8 cellular contexts compared by ENCODE assay signal in the genomic region with DNA sequence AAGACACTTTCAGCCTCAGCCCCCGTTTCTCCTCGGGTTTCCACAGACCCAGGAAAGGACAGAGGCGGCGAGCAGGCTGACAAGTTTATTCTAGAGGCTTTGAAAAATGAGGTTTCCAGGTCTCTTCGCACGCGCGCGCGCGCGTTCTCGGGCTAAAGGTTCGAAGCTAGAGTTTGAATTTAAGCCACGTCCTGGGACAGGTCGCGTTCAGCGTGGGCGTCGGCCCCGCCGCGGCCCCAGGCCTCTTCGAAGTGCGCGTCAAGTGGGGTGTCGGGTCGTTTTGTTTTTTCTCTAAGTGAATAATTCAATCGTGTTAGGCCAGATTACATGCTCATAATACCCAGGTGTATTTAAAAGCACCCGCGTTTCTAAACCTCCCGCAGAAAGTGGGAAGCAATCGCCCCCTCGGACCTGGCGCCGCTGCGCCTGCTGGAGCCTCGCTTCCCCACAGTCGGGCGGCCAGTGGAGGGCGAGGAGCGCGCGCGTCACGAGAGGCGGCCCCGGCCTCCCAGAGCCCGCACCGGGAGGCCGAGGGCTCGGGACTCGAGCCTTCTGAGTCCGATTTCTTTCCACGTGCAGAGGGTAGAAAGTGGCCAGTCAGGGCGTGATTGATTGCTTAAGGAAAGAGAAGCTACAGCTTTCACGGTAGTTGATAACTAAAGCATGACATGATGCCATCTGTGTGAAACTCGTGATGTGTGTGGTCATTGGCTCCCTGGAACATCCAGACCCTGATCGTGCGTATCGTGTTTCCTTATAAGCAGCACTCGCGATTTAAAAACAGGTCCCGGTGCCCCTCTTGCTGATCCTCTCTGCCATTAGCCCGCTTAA. TPM values are rescaled to one million over a fixed set of nuclear protein-coding genes. Genes with fewer than 3 reads are reported as not detected.
DNase-seq lines count a peak whose midpoint lies in the region; ATAC-seq and TF ChIP-seq lines count a peak whose summit lies in the region.

No MANE protein-coding gene starts in this region.

- ATAC-seq in HG03378 (IDR thresholded peaks at IDR 0.05; ENCODE audit: unreplicated experiment) = no peak

- H3K79me2 ChIP-seq in neural progenitor cell (ENCODE audit: low read depth) = peaks cover 47% of the 10 kb centered on the region

- no peaks in the 10 kb centered on the region for H3K4me1 ChIP-seq in NT2/D1 (ENCODE audit: insufficient read depth, insufficient read length)
- H3K4me1 ChIP-seq in neural progenitor cell = peaks cover 95% of the 10 kb centered on the region

- no peak for TF ChIP-seq CTCF in AG04449 (IDR thresholded peaks at IDR 0.05; ENCODE audit: insufficient read depth, low read length, missing control alignments)
- TF ChIP-seq CTCF in fibroblast of the aortic adventitia (IDR thresholded peaks at IDR 0.05; ENCODE audit: insufficient read depth, low read length) = no peak
- no peak for TF ChIP-seq CTCF in neural progenitor cell (IDR thresholded peaks at IDR 0.05)

- POLR2A ChIA-PET in AG04449 (lab: Yijun Ruan, JAX) = no interaction called here

- DNase-seq in AG04449 (ENCODE audit: low read depth, low spot score) (no peak), NT2/D1 (ENCODE audit: low read depth, low spot score) (no peak), fibroblast of the aortic adventitia (ENCODE audit: low read depth) (peak; percentile 23), neural progenitor cell (ENCODE audit: low spot score) (peak; percentile 63), HPDE6-E6E7 (ENCODE audit: extremely low spot score) (no peak), NCI-H146 (lab: John Stamatoyannopoulos, UW) (no peak), DMS79 (lab: John Stamatoyannopoulos, UW) (no peak)

- H3K36me3 ChIP-seq in NT2/D1 (ENCODE audit: insufficient read depth, insufficient read length, low read length) (no peaks in the 10 kb centered on the region), neural progenitor cell (no peaks in the 10 kb centered on the region)

- H3K4me2 ChIP-seq in neural progenitor cell = peak overlapping the region; percentile 74

- peaks cover 72% of the 10 kb centered on the region for H3F3A ChIP-seq in neural progenitor cell (ENCODE audit: low read depth)

- peaks cover 12% of the 10 kb centered on the region for H3K36me3 Mint-ChIP-seq in neural progenitor cell

- peaks cover 9% of the 10 kb centered on the region for H3K9me3 Mint-ChIP-seq in neural progenitor cell

- peaks cover 44% of the 10 kb centered on the region for H3K4me1 Mint-ChIP-seq in neural progenitor cell

- CTCF ChIA-PET in AG04449 (lab: Yijun Ruan, JAX) = no interaction called here

- peak overlapping the region; percentile 69 for H3K9ac ChIP-seq in NT2/D1 (ENCODE audit: insufficient read length, low read depth)
- no peak overlapping the region for H3K9ac ChIP-seq in neural progenitor cell

- no peak overlapping the region for H3K27ac ChIP-seq in neural progenitor cell

- no peak overlapping the region for H3K27ac Mint-ChIP-seq in neural progenitor cell

- peak overlapping the region; percentile 3; the same call in 1 of the 2 replicates for H3K4me3 ChIP-seq in AG04449 (ENCODE audit: low read depth, low read length)
- peak overlapping the region; percentile 51 for H3K4me3 ChIP-seq in NT2/D1 (ENCODE audit: insufficient read length, low read depth)
- peak overlapping the region; percentile 51 for H3K4me3 ChIP-seq in fibroblast of the aortic adventitia (ENCODE audit: low read depth, low read length)
- peak overlapping the region; percentile 24 for H3K4me3 ChIP-seq in neural progenitor cell

- peak overlapping the region; percentile 70 for H2AFZ ChIP-seq in neural progenitor cell (replicated peaks)

- H4K20me1 ChIP-seq in neural progenitor cell (ENCODE audit: low read depth) = no peaks in the 10 kb centered on the region

- H3K4me3 Mint-ChIP-seq in neural progenitor cell = peak overlapping the region; percentile 61

- H3K9me3 ChIP-seq in NT2/D1 (ENCODE audit: insufficient read depth, low read length) = peaks cover 8% of the 10 kb centered on the region; the same call in 1 of the 2 replicates
- H3K9me3 ChIP-seq in neural progenitor cell (ENCODE audit: low read depth) = no peaks in the 10 kb centered on the region

- peaks cover 7% of the 10 kb centered on the region for H3K27me3 Mint-ChIP-seq in neural progenitor cell (ENCODE audit: insufficient read depth, low read depth)

- H3K27me3 ChIP-seq in NT2/D1 (ENCODE audit: insufficient read depth, insufficient read length) = peaks cover 21% of the 10 kb centered on the region
- no peaks in the 10 kb centered on the region for H3K27me3 ChIP-seq in neural progenitor cell

RNA-seq across cellular contexts. Expression of gene SOX2, which starts 15.8 kb away (rescaled TPM):
- total RNA-seq in fibroblast of the aortic adventitia (ENCODE audit: low replicate concordance) = not detected in 2 replicates
- 584 and 605 TPM in 2 replicates for total RNA-seq in neural progenitor cell (ENCODE audit: low replicate concordance)

Comparison
In these comparisons a context has a peak if more than half of its experiments do, and no peak if none do; other contexts are left out.
1. DNase-seq: peak in fibroblast of the aortic adventitia (single experiment) and neural progenitor cell (single experiment); none in AG04449 (single experiment), NT2/D1 (single experiment), HPDE6-E6E7 (single experiment), NCI-H146 (single experiment) and DMS79 (single experiment).
2. RNA of gene SOX2, which starts 15.8 kb away (total RNA-seq): 584 to 605 TPM in neural progenitor cell; not detected in fibroblast of the aortic adventitia; every median in the first group is over 100 times any median in the second.
3. Peak in every context shown above with its lines, with median percentiles within 50 percentile points of each other: H3K4me3 ChIP-seq.